9 cellular contexts compared by ENCODE assay signal in genomic region chr2:57906152-57906732, GRCh38.
A peak's percentile ranks its signal among the peaks of the same experiment; 100 is the strongest.
DNase-seq lines count a peak whose midpoint lies in the region; ATAC-seq and TF ChIP-seq lines count a peak whose summit lies in the region.
"Had no signal": no experiment of that assay in that cellular context is flagged by ENCODE, and none has a peak within 500 bp of the region (broad histone marks: within the 10 kb centered on the region; RNA-seq: fewer than 3 reads in every experiment).

No MANE protein-coding gene starts in this region.

- 28 to 32% methylated on average over 5 of the region's 5 CpGs for WGBS in sigmoid colon, 2 donors

- intact Hi-C loops in sigmoid colon (cut with DNase I), result no loop called here

- H3K36me3 ChIP-seq in cardiac muscle cell (no peaks in the 10 kb centered on the region), sigmoid colon (no peaks in the 10 kb centered on the region)
- H3K36me3 ChIP-seq: SJSA1 had no signal

- DNase-seq in Ammon's horn (ENCODE audit: low spot score) (peak; percentile 85), NCI-H2029 (lab: John Stamatoyannopoulos, UW) (peak; percentile 10), cardiac muscle cell (ENCODE audit: low read depth in 1 of 2, low spot score in 1 of 2) (peak; percentile 57 to 76), sigmoid colon (no peak)
- DNase-seq in stimulated activated CD4-positive, alpha-beta T cell treated with anti-CD3 and anti-CD28 coated beads, Interleukin-12 subunit alpha, Interleukin-12 subunit beta, amount 100 ng/mL, for 4 hours, result no peak

- no peaks in the 10 kb centered on the region for H3K27me3 ChIP-seq in cardiac muscle cell
- no peaks in the 10 kb centered on the region for H3K27me3 ChIP-seq in sigmoid colon
- H3K27me3 ChIP-seq: SJSA1 had no signal

- H3K27ac ChIP-seq in cardiac muscle cell, result no peak overlapping the region
- H3K27ac ChIP-seq in sigmoid colon, result no peak overlapping the region
- H3K27ac ChIP-seq: SJSA1 had no signal

- H3K4me1 ChIP-seq in cardiac muscle cell (ENCODE audit: low read depth) (no peaks in the 10 kb centered on the region), sigmoid colon (no peaks in the 10 kb centered on the region)
- H3K4me1 ChIP-seq: SJSA1 had no signal

- peak; percentile 25 for ATAC-seq in GM18508 (IDR thresholded peaks at IDR 0.05; ENCODE audit: insufficient read depth, unreplicated experiment)
- peak; percentile 69 for ATAC-seq in HG02884 (IDR thresholded peaks at IDR 0.05; ENCODE audit: unreplicated experiment)

- H3K9me3 ChIP-seq in cardiac muscle cell (ENCODE audit: low read depth) (no peaks in the 10 kb centered on the region), sigmoid colon (no peaks in the 10 kb centered on the region)
- H3K9me3 ChIP-seq: SJSA1 had no signal

- TF ChIP-seq CTCF in WI38 (IDR thresholded peaks at IDR 0.05; ENCODE audit: low read depth, low read length), result peak; percentile 87
- peak; percentile 93 for TF ChIP-seq CTCF in cardiac muscle cell (IDR thresholded peaks at IDR 0.05; ENCODE audit: low read depth, low read length)
- peak; percentile 42 to 73 (median 56) for TF ChIP-seq CTCF in sigmoid colon (IDR thresholded peaks at IDR 0.05)

- TF ChIP-seq EP300 in sigmoid colon (IDR thresholded peaks at IDR 0.05), result no peak

- H3K4me3 ChIP-seq in WI38 (ENCODE audit: low read depth, low read length) (no peak overlapping the region), cardiac muscle cell (no peak overlapping the region), sigmoid colon (no peak overlapping the region)
- H3K4me3 ChIP-seq: SJSA1 had no signal

- TF ChIP-seq POLR2A in sigmoid colon (IDR thresholded peaks at IDR 0.05), result no peak

Comparison
In these comparisons a context has a peak if more than half of its experiments do, and no peak if none do; other contexts are left out.
1. DNase-seq: peak in Ammon's horn (single experiment), NCI-H2029 (single experiment) and cardiac muscle cell (2 of 2); none in sigmoid colon (single experiment) and stimulated activated CD4-positive, alpha-beta T cell treated with anti-CD3 and anti-CD28 coated beads, Interleukin-12 subunit alpha, Interleukin-12 subunit beta, amount 100 ng/mL, for 4 hours (single experiment).
2. Peak in every context shown above with its lines, with median percentiles within 50 percentile points of each other: CTCF ChIP-seq.